In the genomic region with DNA sequence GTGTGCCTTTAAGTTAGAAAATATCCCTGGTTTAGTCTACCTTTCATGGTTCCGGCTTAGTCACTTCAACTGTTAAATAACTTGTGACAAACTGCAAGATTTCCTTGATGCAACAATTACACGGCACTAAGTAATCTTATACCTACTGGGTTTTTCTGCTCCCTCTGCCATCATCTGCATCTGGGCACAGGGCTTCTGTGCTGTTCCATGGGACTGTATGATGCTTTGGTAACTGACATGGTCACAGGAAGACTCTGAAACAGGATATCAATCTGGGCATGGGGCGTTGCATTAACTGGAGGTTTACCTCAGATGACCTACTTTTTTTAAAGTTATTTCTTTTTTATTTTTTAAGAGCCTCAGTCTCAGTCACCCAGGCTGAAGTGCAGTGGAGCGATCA, we compare ENCODE assay signal across 18 cellular contexts.
"Had no signal": no experiment of that assay in that cellular context is flagged by ENCODE, and none has a peak within 500 bp of the region (broad histone marks: within the 10 kb centered on the region; RNA-seq: fewer than 3 reads in every experiment).

No MANE protein-coding gene starts in this region.

- DNase-seq: effector CD4-positive, alpha-beta T cell; foreskin melanocyte; kidney; left cardiac atrium; left ventricle myocardium inferior; lower lobe of right lung; naive B cell; posterior cingulate gyrus; spleen; stimulated activated CD4-positive, alpha-beta T cell treated with anti-CD3 and anti-CD28 coated beads, Interleukin-15, amount 100 ng/mL, for 24 hours; stimulated activated CD4-positive, alpha-beta T cell treated with anti-CD3 and anti-CD28 coated beads, Interleukin-1b, Interleukin-23, amount 100 ng/mL, for 48 hours; stimulated activated CD4-positive, alpha-beta T cell treated with anti-CD3 and anti-CD28 coated beads, Interleukin-4, amount 100 ng/mL, for 24 hours; stimulated activated naive CD4-positive, alpha-beta T cell; trophoblast cell had no signal

- H3K36me3 Mint-ChIP-seq: memory B cell had no signal

- H3K4me3 Mint-ChIP-seq: memory B cell, mesothelial cell of epicardium, neural crest cell had no signal

- H3K27ac ChIP-seq: coronary artery, left ventricle myocardium inferior, lower lobe of right lung, spleen had no signal

- H3K27ac Mint-ChIP-seq: memory B cell, mesothelial cell of epicardium, naive B cell had no signal

- H3K4me1 Mint-ChIP-seq: memory B cell, mesothelial cell of epicardium, naive B cell had no signal

- H3K4me3 ChIP-seq: coronary artery, left ventricle myocardium inferior, lower lobe of right lung, spleen had no signal

- H3K9me3 ChIP-seq: lower lobe of right lung had no signal

- H3K36me3 ChIP-seq: left ventricle myocardium inferior, lower lobe of right lung, spleen had no signal
